ENCODE assay signal across 18 cellular contexts in genomic region chr2:4992226-4992625, GRCh38.
DNase-seq lines count a peak whose midpoint lies in the region; ATAC-seq and TF ChIP-seq lines count a peak whose summit lies in the region.
"Had no signal": no experiment of that assay in that cellular context is flagged by ENCODE, and none has a peak within 500 bp of the region (broad histone marks: within the 10 kb centered on the region; RNA-seq: fewer than 3 reads in every experiment).

No MANE protein-coding gene starts in this region.

- H3K4me1 ChIP-seq in heart right ventricle (no peaks in the 10 kb centered on the region), right cardiac atrium (ENCODE audit: control insufficient read depth, insufficient read depth, low read length) (no peaks in the 10 kb centered on the region)

- ATAC-seq in heart right ventricle (peak in 2 of 8 donors; percentile 38 to 72), right cardiac atrium (no peak), HG02678 (IDR thresholded peaks at IDR 0.05; ENCODE audit: unreplicated experiment) (no peak)
- ATAC-seq: activated naive CD8-positive, alpha-beta T cell treated with anti-CD3 and anti-CD28 coated beads, Interleukin-2, amount 50 U/mL, for 24 hours had no signal

- H3K9me3 ChIP-seq in heart right ventricle (no peaks in the 10 kb centered on the region), right cardiac atrium (ENCODE audit: control insufficient read depth, low read length) (no peaks in the 10 kb centered on the region)

- H3K4me3 ChIP-seq in heart right ventricle (no peak overlapping the region), right cardiac atrium (ENCODE audit: low read length) (no peak overlapping the region), brain microvascular endothelial cell (ENCODE audit: low read depth, low read length) (no peak overlapping the region)

- 49 to 55% methylated on average over 4 of the region's 4 CpGs for WGBS in heart right ventricle, 2 donors
- 49% methylated on average over 4 of the region's 4 CpGs for WGBS in right cardiac atrium

- peak in 1 of 2 donors; percentile 8 for DNase-seq in heart right ventricle
- no peak for DNase-seq in right cardiac atrium
- peak; percentile 27 for DNase-seq in NCI-H345 treated with DMSO at 0.1 percent for 48 hours (lab: John Stamatoyannopoulos, UW; ENCODE audit: unreplicated experiment)
- no peak for DNase-seq in brain microvascular endothelial cell
- DNase-seq in GM13976 (ENCODE audit: low spot score) = no peak
- no peak for DNase-seq in G401 (ENCODE audit: low spot score)
- no peak for DNase-seq in NOMO-1 treated with dmso at 0.1 percent for 144 hours (lab: John Stamatoyannopoulos, UW; ENCODE audit: unreplicated experiment)
- DNase-seq: activated CD4-positive, alpha-beta T cell treated with anti-CD3 and anti-CD28 coated beads, Interleukin-2, amount 50 U/mL, for 1 hour; activated naive CD8-positive, alpha-beta T cell treated with anti-CD3 and anti-CD28 coated beads, Interleukin-2, amount 50 U/mL, for 24 hours; activated T-cell treated with anti-CD3 and anti-CD28 coated beads, Interleukin-2, amount 50 U/mL, for 24 hours; DMS79 treated with DMSO at 0.1 percent for 48 hours; glutamatergic neuron; NCI-H2227 treated with DMSO at 0.1 percent for 48 hours; posterior cingulate gyrus; stimulated activated CD4-positive, alpha-beta T cell treated with anti-CD3 and anti-CD28 coated beads, Interleukin-12 subunit alpha, Interleukin-12 subunit beta, amount 100 ng/mL, for 4 hours; T1000 had no signal

- in situ Hi-C loops in brain microvascular endothelial cell (cut with HindIII; ENCODE audit: low pct_ligation_motif_present, low sequenced_read_pairs) = no loop called here
- in situ Hi-C loops in GM13976 (cut with MboI; ENCODE audit: low sequenced_read_pairs, unreplicated experiment) = no loop called here
- in situ Hi-C loops in G401 (cut with HindIII; ENCODE audit: low sequenced_read_pairs) = no loop called here

- intact Hi-C loops in heart right ventricle (cut with DNase I) = loop anchor here in 6 of 10 donors (5.0 to 10.0 kb wide), 3 partner anchors 370 to 375 kb away; no protein-coding TSS in a partner anchor
- intact Hi-C loops in right cardiac atrium (cut with DNase I) = no loop called here

- H3K27ac ChIP-seq in heart right ventricle = no peak overlapping the region
- no peak overlapping the region for H3K27ac ChIP-seq in right cardiac atrium (ENCODE audit: low read length)
- no peak overlapping the region for H3K27ac ChIP-seq in brain microvascular endothelial cell
- H3K27ac ChIP-seq: HL-60 had no signal

- H3K36me3 ChIP-seq in heart right ventricle (no peaks in the 10 kb centered on the region), brain microvascular endothelial cell (replicated peaks) (no peaks in the 10 kb centered on the region)

- TF ChIP-seq CTCF in heart right ventricle (IDR thresholded peaks at IDR 0.05) = peak in 7 of 9 donors; percentile 23 to 58 (median 44)
- peak; percentile 37 for TF ChIP-seq CTCF in brain microvascular endothelial cell (IDR thresholded peaks at IDR 0.05; ENCODE audit: low read depth, low read length, missing control alignments)
- no peak for TF ChIP-seq CTCF in GM13976 (IDR thresholded peaks at IDR 0.05; ENCODE audit: borderline replicate concordance, control extremely low read depth, extremely low read depth, insufficient read depth, missing control alignments)

- H3K27me3 ChIP-seq in heart right ventricle (peaks cover 0 to 4% (median 0%) of the 10 kb centered on the region in 7 donors), right cardiac atrium (ENCODE audit: control insufficient read depth, insufficient read depth) (no peaks in the 10 kb centered on the region), brain microvascular endothelial cell (replicated peaks) (no peaks in the 10 kb centered on the region)

Comparison
In these comparisons a context has a peak if more than half of its experiments do, and no peak if none do; other contexts are left out.
1. intact Hi-C loops: an anchor here in heart right ventricle (5.0 to 10.0 kb wide); none called in right cardiac atrium.